Comparison of ENCODE assay signal across 7 cellular contexts in the genomic region with DNA sequence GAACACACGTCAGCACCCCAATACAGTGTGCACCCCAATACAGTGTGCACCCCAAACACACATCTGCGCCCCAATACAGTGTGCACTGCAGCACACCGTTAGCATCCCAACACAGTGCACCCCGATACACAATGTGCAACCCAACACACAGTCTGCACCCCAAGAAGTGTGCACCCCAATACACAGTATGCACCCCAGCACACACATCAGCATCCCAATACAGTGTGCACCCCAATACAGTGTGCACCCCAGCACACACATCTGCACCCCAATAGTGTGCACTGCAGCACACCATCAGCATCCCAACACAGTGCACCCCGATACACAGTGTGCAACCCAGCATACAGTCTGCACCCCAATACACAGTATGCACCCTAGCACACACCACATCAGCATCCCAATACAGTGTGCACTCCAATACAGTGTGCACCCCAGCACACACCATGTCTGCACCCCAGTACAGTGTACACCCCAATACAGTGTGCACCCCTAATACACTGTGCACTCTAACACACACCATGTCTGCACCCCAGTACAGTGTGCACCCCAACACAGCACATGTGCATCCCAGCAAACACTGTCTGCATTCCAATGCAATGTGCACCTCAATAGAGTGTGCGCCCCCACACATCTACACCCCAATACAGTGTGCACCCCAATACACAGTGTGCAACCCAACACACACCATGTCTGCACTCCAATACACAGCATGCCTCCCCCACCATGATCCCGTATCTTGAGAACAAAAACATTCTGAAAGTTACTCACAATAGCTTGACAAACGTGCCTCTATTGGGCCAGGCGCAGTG. TPM values are rescaled to one million over a fixed set of nuclear protein-coding genes. Genes with fewer than 3 reads are reported as not detected.
DNase-seq lines count a peak whose midpoint lies in the region; ATAC-seq and TF ChIP-seq lines count a peak whose summit lies in the region.

No MANE protein-coding gene starts in this region.

- no peak for TF ChIP-seq POLR2A in prostate gland (IDR thresholded peaks at IDR 0.05)

- H3K4me1 ChIP-seq in MM.1S (ENCODE audit: low read length) = peaks cover 8% of the 10 kb centered on the region
- no peaks in the 10 kb centered on the region for H3K4me1 ChIP-seq in endocrine pancreas (ENCODE audit: control insufficient read depth, insufficient read depth, low read length)
- peaks cover 13% of the 10 kb centered on the region for H3K4me1 ChIP-seq in prostate gland (replicated peaks)

- H3K9ac ChIP-seq in MM.1S (ENCODE audit: low read length) (peak overlapping the region; percentile 52; the same call in 1 of the 2 replicates), endocrine pancreas (ENCODE audit: control insufficient read depth, insufficient read depth, low read length) (peak overlapping the region; percentile 0)

- H3K4me3 ChIP-seq in MM.1S (ENCODE audit: low read length) = peak overlapping the region; percentile 65
- H3K4me3 ChIP-seq in endocrine pancreas (ENCODE audit: control insufficient read depth, insufficient read depth, low read length) = no peak overlapping the region
- H3K4me3 ChIP-seq in prostate gland = peak overlapping the region; percentile 63 to 73

- H3K9me3 ChIP-seq in MM.1S (replicated peaks; ENCODE audit: insufficient read depth, low read length) (no peaks in the 10 kb centered on the region), endocrine pancreas (ENCODE audit: control insufficient read depth, low read length) (no peaks in the 10 kb centered on the region), prostate gland (no peaks in the 10 kb centered on the region)

- no peak for DNase-seq in MM.1S
- DNase-seq in prostate gland (ENCODE audit: low spot score) = no peak
- no peak for DNase-seq in SW480 (ENCODE audit: low spot score)
- DNase-seq in NCI-H524 (lab: John Stamatoyannopoulos, UW) = no peak

- H2AFZ ChIP-seq in MM.1S (ENCODE audit: low read length) = peak overlapping the region; percentile 75

- WGBS in prostate gland = 67% methylated on average over 9 of the region's 9 CpGs

- H3K4me2 ChIP-seq in MM.1S (ENCODE audit: low read depth, low read length) = peak overlapping the region; percentile 86

- H3K27ac ChIP-seq in MM.1S (ENCODE audit: low read length) = peak overlapping the region; percentile 32; the same call in 1 of the 2 replicates
- peak overlapping the region; percentile 63 to 72 for H3K27ac ChIP-seq in prostate gland

- H3K36me3 ChIP-seq in MM.1S (replicated peaks; ENCODE audit: insufficient read depth, low read length) (no peaks in the 10 kb centered on the region), endocrine pancreas (ENCODE audit: control insufficient read depth, insufficient read depth, low read length) (no peaks in the 10 kb centered on the region), prostate gland (no peaks in the 10 kb centered on the region)

- intact Hi-C loops in prostate gland (cut with DNase I) = no loop called here

- H3K27me3 ChIP-seq in MM.1S (replicated peaks; ENCODE audit: insufficient read depth, low read length) = no peaks in the 10 kb centered on the region
- H3K27me3 ChIP-seq in endocrine pancreas (ENCODE audit: control insufficient read depth, insufficient read depth, low read length) = no peaks in the 10 kb centered on the region
- H3K27me3 ChIP-seq in prostate gland (replicated peaks; ENCODE audit: insufficient read depth) = no peaks in the 10 kb centered on the region

- ATAC-seq in GM21526 (IDR thresholded peaks at IDR 0.05; ENCODE audit: low FRiP score, unreplicated experiment) (peak; percentile 3), GM18907 (IDR thresholded peaks at IDR 0.05; ENCODE audit: unreplicated experiment) (no peak)

- no peaks in the 10 kb centered on the region for H3F3A ChIP-seq in MM.1S (ENCODE audit: insufficient read depth, low read length)

- H3K9me2 ChIP-seq in MM.1S (replicated peaks; ENCODE audit: insufficient read depth, low read length) = no peaks in the 10 kb centered on the region

- no peaks in the 10 kb centered on the region for H4K20me1 ChIP-seq in MM.1S (ENCODE audit: insufficient read depth, low read length)

- TF ChIP-seq CTCF in MM.1S (IDR thresholded peaks at IDR 0.05; ENCODE audit: low read length) = no peak
- TF ChIP-seq CTCF in prostate gland (IDR thresholded peaks at IDR 0.05) = no peak

- H3K79me2 ChIP-seq in MM.1S (ENCODE audit: low read length) = peaks cover 35% of the 10 kb centered on the region

RNA-seq across cellular contexts. Expression of a gene that starts 0.9 kb away (rescaled TPM):
- total RNA-seq in prostate gland = 10 to 100 TPM; 40.5 to 85.5 TPM

RNA-seq across cellular contexts. Expression of a gene that starts 6.7 kb away (rescaled TPM):
- total RNA-seq in prostate gland = 10 to 100 TPM; 19.1 to 38.3 TPM
